ENCODE assay signal across 8 cellular contexts in the genomic region with DNA sequence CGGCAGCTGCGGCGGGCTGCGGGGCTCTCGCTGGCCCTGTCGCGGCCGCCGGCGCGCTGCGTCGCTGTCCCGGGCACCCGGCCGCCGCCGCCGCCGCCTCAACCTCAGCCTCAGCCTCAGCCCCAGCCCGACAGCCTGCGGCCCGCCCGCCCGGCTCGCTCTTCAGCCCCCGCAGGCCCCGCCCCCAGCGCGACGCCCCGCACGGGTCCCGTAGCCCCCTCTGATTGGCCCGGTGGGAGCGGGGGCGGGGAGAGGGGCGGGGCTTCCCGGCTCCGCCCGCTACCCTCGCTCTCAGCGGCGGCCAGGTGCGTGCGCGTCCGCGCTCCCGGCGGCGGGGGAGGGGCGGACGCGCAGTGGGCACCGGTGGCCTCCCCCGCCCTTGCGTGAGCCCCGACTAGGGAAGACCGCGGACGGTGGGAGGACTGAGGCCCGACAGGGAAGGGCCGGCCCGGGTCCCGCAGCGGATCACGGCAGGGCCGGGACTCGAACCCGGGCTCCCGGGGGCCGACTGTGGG. TPM values are rescaled to one million over a fixed set of nuclear protein-coding genes. Genes with fewer than 3 reads are reported as not detected.
DNase-seq lines count a peak whose midpoint lies in the region; ATAC-seq and TF ChIP-seq lines count a peak whose summit lies in the region.

Gene PPP1R13B, minus strand, starts transcription at position 137 of the 515 bp plus-strand sequence. CDS start 268 bp downstream, outside the sequence.

- ATAC-seq in HG03066 (IDR thresholded peaks at IDR 0.05; ENCODE audit: low read depth, unreplicated experiment), result peak; percentile 86

- peak; percentile 53 for DNase-seq in A172 (ENCODE audit: low spot score)
- peak; percentile 93 for DNase-seq in NCI-H2227 (lab: John Stamatoyannopoulos, UW; ENCODE audit: unreplicated experiment)
- DNase-seq in activated CD4-positive, CD25-positive, alpha-beta regulatory T cell treated with anti-CD3 and anti-CD28 coated beads, Interleukin-2, amount 50 U/mL, for 16 hours (ENCODE audit: low read depth, low spot score), result peak; percentile 86
- DNase-seq in central memory CD4-positive, alpha-beta T cell, result peak; percentile 90
- peak; percentile 96 for DNase-seq in islet precursor cell
- peak; percentile 83 to 91 for DNase-seq in stimulated activated CD4-positive, alpha-beta T cell treated with anti-CD3 and anti-CD28 coated beads, Interleukin-12 subunit alpha, Interleukin-12 subunit beta, amount 100 ng/mL, for 24 hours (ENCODE audit: low read depth in 2 of 2)

- peak; percentile 52 for TF ChIP-seq POLR2A in GM18526 (IDR thresholded peaks at IDR 0.05; ENCODE audit: extremely low read depth, insufficient read length)

RNA-seq across cellular contexts. Expression of gene PPP1R13B, which starts in this region (rescaled TPM):
- total RNA-seq in A172 (2014; rRNA removed; shearing (Covaris generic)), result 4.0 and 4.8 TPM in 2 replicates

Comparison
In these comparisons a context has a peak if more than half of its experiments do, and no peak if none do; other contexts are left out.
1. Peak in every context shown above with its lines: DNase-seq and ATAC-seq.